Comparison of ENCODE assay signal across 9 cellular contexts in the genomic region with DNA sequence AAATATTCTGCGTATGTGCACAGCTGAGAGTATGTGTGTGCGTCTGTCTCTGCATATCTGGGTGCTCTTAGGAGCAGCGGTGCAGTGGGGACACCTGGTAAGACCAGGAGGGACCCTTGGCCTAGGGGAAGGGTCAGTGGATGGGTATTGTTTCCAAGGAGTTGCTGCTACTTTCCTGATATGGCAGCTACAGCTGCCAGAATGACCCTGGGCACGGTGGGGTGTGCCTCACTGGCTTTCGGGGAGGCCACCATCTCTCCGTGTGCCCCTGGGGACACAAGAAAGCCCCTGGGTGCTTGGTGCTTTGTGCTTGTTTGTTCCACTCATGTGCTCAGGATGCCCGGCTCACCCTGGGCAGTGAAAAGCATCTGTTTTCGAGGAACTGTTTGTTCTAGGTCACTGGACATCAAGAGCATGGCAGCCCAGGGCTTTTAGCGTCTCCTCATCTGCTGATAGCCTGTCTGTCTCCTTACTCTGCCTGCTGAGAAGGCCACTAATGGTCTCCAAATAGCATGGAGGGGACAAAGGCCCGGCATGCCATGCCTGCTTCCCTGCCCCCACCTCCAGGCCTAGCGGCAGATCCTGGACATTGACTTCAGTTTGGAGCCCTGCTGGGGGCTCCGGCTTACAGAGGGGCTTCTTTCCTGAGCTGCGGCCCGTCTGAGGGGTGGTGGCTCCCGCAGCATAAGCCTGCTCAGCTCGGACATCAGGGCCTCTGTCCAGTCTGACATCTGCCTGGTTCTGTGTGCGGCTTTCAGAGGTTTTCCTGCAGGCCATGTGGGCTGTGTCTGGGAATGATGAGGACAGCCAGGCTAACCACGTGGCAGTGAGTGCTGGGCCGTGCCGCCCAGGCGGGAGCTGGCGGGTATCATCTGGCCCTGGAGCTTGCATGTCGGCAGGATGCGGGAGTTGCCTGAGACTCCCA. TPM values are rescaled to one million over a fixed set of nuclear protein-coding genes. Genes with fewer than 3 reads are reported as not detected.
A peak's percentile ranks its signal among the peaks of the same experiment; 100 is the strongest.
DNase-seq lines count a peak whose midpoint lies in the region; ATAC-seq and TF ChIP-seq lines count a peak whose summit lies in the region.
"Had no signal": no experiment of that assay in that cellular context is flagged by ENCODE, and none has a peak within 500 bp of the region (broad histone marks: within the 10 kb centered on the region; RNA-seq: fewer than 3 reads in every experiment).

No MANE protein-coding gene starts in this region.

- H3K36me3 ChIP-seq in esophagus muscularis mucosa (peaks cover 13 to 34% (median 33%) of the 10 kb centered on the region in 4 donors), mesendoderm (ENCODE audit: control insufficient read depth, insufficient read depth, low read length) (peaks cover 6% of the 10 kb centered on the region), thoracic aorta (peaks cover 33% of the 10 kb centered on the region)

- no peak overlapping the region for H3K23ac ChIP-seq in mesendoderm (ENCODE audit: low read length)

- H2AK5ac ChIP-seq in mesendoderm (ENCODE audit: low read length) = no peak overlapping the region

- intact Hi-C loops in esophagus muscularis mucosa (cut with DNase I) = no loop called here

- no peak overlapping the region for H4K5ac ChIP-seq in mesendoderm (ENCODE audit: low read length)

- no peak overlapping the region for H2BK15ac ChIP-seq in mesendoderm (replicated peaks; ENCODE audit: low read depth)

- H2BK5ac ChIP-seq in mesendoderm (ENCODE audit: low read length) = no peak overlapping the region

- H4K8ac ChIP-seq in mesendoderm (ENCODE audit: low read depth, low read length) = no peak overlapping the region

- H2BK120ac ChIP-seq in mesendoderm (ENCODE audit: low read depth, low read length) = no peak overlapping the region

- no peak overlapping the region for H3K18ac ChIP-seq in mesendoderm (ENCODE audit: low read length)

- H3K9me3 ChIP-seq in esophagus muscularis mucosa = no peaks in the 10 kb centered on the region
- H3K9me3 ChIP-seq in thoracic aorta = no peaks in the 10 kb centered on the region

- ATAC-seq in thoracic aorta (ENCODE audit: insufficient number of reproducible peaks, low FRiP score, low read depth) (peak; percentile 38), GM18870 (IDR thresholded peaks at IDR 0.05; ENCODE audit: unreplicated experiment) (no peak)

- H3K4me3 ChIP-seq in esophagus muscularis mucosa = peak overlapping the region; percentile 14 to 38 (median 24)
- no peak overlapping the region for H3K4me3 ChIP-seq in mesendoderm (ENCODE audit: low read length)
- H3K4me3 ChIP-seq in thoracic aorta = peak overlapping the region; percentile 48

- H3K4me1 ChIP-seq in esophagus muscularis mucosa (peaks cover 19 to 34% (median 27%) of the 10 kb centered on the region in 4 donors), mesendoderm (ENCODE audit: control insufficient read depth, low read depth, low read length) (peaks cover 6% of the 10 kb centered on the region), thoracic aorta (ENCODE audit: control insufficient read depth in 1 of 2, low read depth in 2 of 2) (peaks cover 23 to 83% of the 10 kb centered on the region in 2 donors)

- no peak for TF ChIP-seq POLR2A in esophagus muscularis mucosa (IDR thresholded peaks at IDR 0.05; ENCODE audit: low read depth)

- no peak overlapping the region for H3K4me2 ChIP-seq in mesendoderm (ENCODE audit: low read length)

- peaks cover 29% of the 10 kb centered on the region for H3K79me2 ChIP-seq in mesendoderm (ENCODE audit: control insufficient read depth, insufficient read depth, low read length)

- TF ChIP-seq CTCF in esophagus muscularis mucosa (IDR thresholded peaks at IDR 0.05) (no peak), thoracic aorta (IDR thresholded peaks at IDR 0.05) (no peak)

- no peak overlapping the region for H3K4ac ChIP-seq in mesendoderm (ENCODE audit: low read depth, low read length)

- 68% methylated on average over 16 of the region's 24 CpGs for WGBS in esophagus muscularis mucosa
- WGBS in mesendoderm (ENCODE audit: extremely low coverage, insufficient coverage, low lambda C conversion rate) = no CpG with 5 or more reads among the region's 24 CpGs

- H3K27ac ChIP-seq in esophagus muscularis mucosa (replicated peaks in 1 of 4) = peak overlapping the region; percentile 68 to 75 (median 71)
- H3K27ac ChIP-seq in mesendoderm (ENCODE audit: low read depth, low read length) = no peak overlapping the region
- H3K27ac ChIP-seq in thoracic aorta = peak overlapping the region; percentile 72 to 83

- H3K56ac ChIP-seq in mesendoderm (ENCODE audit: low read length) = peak overlapping the region; percentile 53

- DNase-seq in RPMI7951 (ENCODE audit: low read depth) (peak; percentile 70), esophagus muscularis mucosa (ENCODE audit: extremely low spot score) (no peak), mesendoderm (peak; percentile 44), thoracic aorta (ENCODE audit: low spot score) (no peak), NCI-H128 (lab: John Stamatoyannopoulos, UW; ENCODE audit: unreplicated experiment) (no peak), MV-4-11 (lab: John Stamatoyannopoulos, UW) (no peak)
- DNase-seq: Karpas-422; stimulated activated CD4-positive, alpha-beta T cell treated with anti-CD3 and anti-CD28 coated beads, Interleukin-12 subunit alpha, Interleukin-12 subunit beta, amount 100 ng/mL, for 4 hours had no signal

- no peaks in the 10 kb centered on the region for H3K27me3 ChIP-seq in esophagus muscularis mucosa
- H3K27me3 ChIP-seq in mesendoderm (ENCODE audit: insufficient read depth, low read length, poor library complexity) = no peaks in the 10 kb centered on the region
- no peaks in the 10 kb centered on the region for H3K27me3 ChIP-seq in thoracic aorta (replicated peaks; ENCODE audit: insufficient read depth)

- H3K9ac ChIP-seq in mesendoderm (ENCODE audit: low read length) = no peak overlapping the region

- peaks cover 25% of the 10 kb centered on the region for H3K79me1 ChIP-seq in mesendoderm (ENCODE audit: low read length)

- no peak for TF ChIP-seq EP300 in esophagus muscularis mucosa (IDR thresholded peaks at IDR 0.05)

RNA-seq across cellular contexts. Expression of a gene that starts 8.9 kb away (rescaled TPM):
- 44.3 and 46.6 TPM in 2 replicates for total RNA-seq in RPMI7951 (2014; rRNA removed; shearing (Covaris generic))
- total RNA-seq in esophagus muscularis mucosa = 10 to 100 TPM; 22.4 to 49.1 (median 37.9) TPM
- polyA plus RNA-seq in mesendoderm (2013, experiment 1 of 2) = 18.7 TPM
- 18.7 TPM for polyA plus RNA-seq in mesendoderm (2013, experiment 2 of 2)
- total RNA-seq in thoracic aorta = 100 to 1,000 TPM; 151 to 311 TPM

Comparison
In these comparisons a context has a peak if more than half of its experiments do, and no peak if none do; other contexts are left out.
1. DNase-seq: peak in RPMI7951 (single experiment) and mesendoderm (single experiment); none in esophagus muscularis mucosa (single experiment), thoracic aorta (single experiment), NCI-H128 (single experiment) and MV-4-11 (single experiment).